In the genomic region with DNA sequence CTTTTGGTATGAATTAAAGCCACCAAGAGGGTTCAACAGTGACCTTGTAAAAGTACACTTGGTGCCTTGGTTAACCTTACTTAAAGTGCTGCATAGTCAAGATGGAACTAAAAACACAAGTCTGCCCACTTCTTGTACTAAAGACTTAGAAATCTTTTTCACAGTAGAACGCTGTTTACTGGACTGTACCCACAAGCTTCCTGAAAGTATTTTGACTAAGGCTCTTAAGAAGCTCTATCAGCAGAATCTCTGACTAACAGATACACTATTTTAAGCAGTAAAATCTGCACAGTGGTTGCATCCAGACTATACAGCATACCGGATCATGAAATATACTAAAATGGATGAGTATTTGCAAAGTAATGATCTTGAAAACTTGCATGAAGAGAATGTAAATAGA, we compare ENCODE assay signal across 1 cellular context.
TF ChIP-seq lines count a peak whose summit lies in the region.

No MANE protein-coding gene starts in this region.

TF ChIP-seq in GM12878, 131 proteins besides CTCF, POLR2A, EP300 and RAD21 (continued from another document):
- TF ChIP-seq, protein P1, sequence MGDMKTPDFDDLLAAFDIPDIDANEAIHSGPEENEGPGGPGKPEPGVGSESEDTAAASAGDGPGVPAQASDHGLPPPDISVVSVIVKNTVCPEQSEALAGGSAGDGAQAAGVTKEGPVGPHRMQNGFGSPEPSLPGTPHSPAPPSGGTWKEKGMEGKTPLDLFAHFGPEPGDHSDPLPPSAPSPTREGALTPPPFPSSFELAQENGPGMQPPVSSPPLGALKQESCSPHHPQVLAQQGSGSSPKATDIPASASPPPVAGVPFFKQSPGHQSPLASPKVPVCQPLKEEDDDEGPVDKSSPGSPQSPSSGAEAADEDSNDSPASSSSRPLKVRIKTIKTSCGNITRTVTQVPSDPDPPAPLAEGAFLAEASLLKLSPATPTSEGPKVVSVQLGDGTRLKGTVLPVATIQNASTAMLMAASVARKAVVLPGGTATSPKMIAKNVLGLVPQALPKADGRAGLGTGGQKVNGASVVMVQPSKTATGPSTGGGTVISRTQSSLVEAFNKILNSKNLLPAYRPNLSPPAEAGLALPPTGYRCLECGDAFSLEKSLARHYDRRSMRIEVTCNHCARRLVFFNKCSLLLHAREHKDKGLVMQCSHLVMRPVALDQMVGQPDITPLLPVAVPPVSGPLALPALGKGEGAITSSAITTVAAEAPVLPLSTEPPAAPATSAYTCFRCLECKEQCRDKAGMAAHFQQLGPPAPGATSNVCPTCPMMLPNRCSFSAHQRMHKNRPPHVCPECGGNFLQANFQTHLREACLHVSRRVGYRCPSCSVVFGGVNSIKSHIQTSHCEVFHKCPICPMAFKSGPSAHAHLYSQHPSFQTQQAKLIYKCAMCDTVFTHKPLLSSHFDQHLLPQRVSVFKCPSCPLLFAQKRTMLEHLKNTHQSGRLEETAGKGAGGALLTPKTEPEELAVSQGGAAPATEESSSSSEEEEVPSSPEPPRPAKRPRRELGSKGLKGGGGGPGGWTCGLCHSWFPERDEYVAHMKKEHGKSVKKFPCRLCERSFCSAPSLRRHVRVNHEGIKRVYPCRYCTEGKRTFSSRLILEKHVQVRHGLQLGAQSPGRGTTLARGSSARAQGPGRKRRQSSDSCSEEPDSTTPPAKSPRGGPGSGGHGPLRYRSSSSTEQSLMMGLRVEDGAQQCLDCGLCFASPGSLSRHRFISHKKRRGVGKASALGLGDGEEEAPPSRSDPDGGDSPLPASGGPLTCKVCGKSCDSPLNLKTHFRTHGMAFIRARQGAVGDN (IDR thresholded peaks at IDR 0.05): no peak
- TF ChIP-seq FOXM1 (IDR thresholded peaks at IDR 0.05; ENCODE audit: low read depth, low read length) (no peak), HDGF (IDR thresholded peaks at IDR 0.05) (no peak), NRF1 (conservative IDR thresholded peaks at IDR 0.05; ENCODE audit: low read depth, low read length) (no peak), ZNF24 (IDR thresholded peaks at IDR 0.05) (no peak), HDAC2 (IDR thresholded peaks at IDR 0.05) (no peak), TCF7 (IDR thresholded peaks at IDR 0.05; ENCODE audit: borderline replicate concordance) (no peak)
- TF ChIP-seq, protein P2, sequence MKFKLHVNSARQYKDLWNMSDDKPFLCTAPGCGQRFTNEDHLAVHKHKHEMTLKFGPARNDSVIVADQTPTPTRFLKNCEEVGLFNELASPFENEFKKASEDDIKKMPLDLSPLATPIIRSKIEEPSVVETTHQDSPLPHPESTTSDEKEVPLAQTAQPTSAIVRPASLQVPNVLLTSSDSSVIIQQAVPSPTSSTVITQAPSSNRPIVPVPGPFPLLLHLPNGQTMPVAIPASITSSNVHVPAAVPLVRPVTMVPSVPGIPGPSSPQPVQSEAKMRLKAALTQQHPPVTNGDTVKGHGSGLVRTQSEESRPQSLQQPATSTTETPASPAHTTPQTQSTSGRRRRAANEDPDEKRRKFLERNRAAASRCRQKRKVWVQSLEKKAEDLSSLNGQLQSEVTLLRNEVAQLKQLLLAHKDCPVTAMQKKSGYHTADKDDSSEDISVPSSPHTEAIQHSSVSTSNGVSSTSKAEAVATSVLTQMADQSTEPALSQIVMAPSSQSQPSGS (IDR thresholded peaks at IDR 0.05; ENCODE audit: low read length): no peak
- TF ChIP-seq, protein P3, sequence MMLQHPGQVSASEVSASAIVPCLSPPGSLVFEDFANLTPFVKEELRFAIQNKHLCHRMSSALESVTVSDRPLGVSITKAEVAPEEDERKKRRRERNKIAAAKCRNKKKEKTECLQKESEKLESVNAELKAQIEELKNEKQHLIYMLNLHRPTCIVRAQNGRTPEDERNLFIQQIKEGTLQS (IDR thresholded peaks at IDR 0.05; ENCODE audit: borderline replicate concordance, extremely low read depth, low read depth, low read length): no peak
- TF ChIP-seq, protein P4, sequence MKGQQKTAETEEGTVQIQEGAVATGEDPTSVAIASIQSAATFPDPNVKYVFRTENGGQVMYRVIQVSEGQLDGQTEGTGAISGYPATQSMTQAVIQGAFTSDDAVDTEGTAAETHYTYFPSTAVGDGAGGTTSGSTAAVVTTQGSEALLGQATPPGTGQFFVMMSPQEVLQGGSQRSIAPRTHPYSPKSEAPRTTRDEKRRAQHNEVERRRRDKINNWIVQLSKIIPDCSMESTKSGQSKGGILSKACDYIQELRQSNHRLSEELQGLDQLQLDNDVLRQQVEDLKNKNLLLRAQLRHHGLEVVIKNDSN (IDR thresholded peaks at IDR 0.05; ENCODE audit: borderline replicate concordance, extremely low read length, insufficient read depth, low read depth, low read length): no peak
- TF ChIP-seq, protein P5, sequence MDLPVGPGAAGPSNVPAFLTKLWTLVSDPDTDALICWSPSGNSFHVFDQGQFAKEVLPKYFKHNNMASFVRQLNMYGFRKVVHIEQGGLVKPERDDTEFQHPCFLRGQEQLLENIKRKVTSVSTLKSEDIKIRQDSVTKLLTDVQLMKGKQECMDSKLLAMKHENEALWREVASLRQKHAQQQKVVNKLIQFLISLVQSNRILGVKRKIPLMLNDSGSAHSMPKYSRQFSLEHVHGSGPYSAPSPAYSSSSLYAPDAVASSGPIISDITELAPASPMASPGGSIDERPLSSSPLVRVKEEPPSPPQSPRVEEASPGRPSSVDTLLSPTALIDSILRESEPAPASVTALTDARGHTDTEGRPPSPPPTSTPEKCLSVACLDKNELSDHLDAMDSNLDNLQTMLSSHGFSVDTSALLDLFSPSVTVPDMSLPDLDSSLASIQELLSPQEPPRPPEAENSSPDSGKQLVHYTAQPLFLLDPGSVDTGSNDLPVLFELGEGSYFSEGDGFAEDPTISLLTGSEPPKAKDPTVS (IDR thresholded peaks at IDR 0.05; ENCODE audit: low read depth, low read length): no peak
- TF ChIP-seq, protein P6, sequence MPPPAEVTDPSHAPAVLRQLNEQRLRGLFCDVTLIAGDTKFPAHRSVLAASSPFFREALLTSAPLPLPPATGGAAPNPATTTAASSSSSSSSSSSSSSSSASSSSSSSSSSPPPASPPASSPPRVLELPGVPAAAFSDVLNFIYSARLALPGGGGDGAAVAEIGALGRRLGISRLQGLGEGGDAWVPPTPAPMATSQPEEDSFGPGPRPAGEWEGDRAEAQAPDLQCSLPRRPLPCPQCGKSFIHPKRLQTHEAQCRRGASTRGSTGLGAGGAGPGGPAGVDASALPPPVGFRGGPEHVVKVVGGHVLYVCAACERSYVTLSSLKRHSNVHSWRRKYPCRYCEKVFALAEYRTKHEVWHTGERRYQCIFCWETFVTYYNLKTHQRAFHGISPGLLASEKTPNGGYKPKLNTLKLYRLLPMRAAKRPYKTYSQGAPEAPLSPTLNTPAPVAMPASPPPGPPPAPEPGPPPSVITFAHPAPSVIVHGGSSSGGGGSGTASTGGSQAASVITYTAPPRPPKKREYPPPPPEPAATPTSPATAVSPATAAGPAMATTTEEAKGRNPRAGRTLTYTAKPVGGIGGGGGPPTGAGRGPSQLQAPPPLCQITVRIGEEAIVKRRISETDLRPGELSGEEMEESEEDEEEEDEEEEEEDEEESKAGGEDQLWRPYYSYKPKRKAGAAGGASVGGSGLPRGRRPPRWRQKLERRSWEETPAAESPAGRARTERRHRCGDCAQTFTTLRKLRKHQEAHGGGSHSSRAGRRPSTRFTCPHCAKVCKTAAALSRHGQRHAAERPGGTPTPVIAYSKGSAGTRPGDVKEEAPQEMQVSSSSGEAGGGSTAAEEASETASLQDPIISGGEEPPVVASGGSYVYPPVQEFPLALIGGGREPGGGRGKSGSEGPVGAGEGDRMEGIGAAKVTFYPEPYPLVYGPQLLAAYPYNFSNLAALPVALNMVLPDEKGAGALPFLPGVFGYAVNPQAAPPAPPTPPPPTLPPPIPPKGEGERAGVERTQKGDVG (CRISPR knock-in tag; IDR thresholded peaks at IDR 0.05): no peak
TF ChIP-seq in GM12878: peak in this region for 0.
